9 cellular contexts compared by ENCODE assay signal in the genomic region with DNA sequence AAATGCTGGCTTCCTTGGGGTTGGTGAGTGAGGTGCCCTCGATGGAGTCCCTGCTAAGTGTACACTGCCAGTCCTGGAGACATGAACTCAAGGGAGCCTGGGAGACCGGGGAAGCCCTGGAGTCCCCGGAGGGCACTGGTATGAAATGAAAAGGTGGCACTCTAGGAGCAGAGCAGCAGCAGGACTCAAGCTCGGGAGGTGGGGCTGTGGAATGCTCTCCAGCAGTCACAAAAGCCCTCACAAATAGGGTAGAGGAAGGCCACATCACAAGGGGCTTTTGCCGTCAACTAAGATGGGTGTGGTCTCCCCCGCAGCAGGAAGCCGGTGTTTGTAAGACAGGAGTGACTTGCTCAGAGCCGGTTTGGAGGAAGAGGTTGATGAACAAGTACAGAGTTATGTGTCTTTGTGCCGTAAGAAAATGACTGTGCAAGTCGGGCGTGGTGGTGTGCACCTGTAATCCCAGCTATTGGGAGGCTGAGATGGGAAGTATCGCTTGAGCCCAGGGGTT. TPM values are rescaled to one million over a fixed set of nuclear protein-coding genes. Genes with fewer than 3 reads are reported as not detected.
DNase-seq lines count a peak whose midpoint lies in the region; ATAC-seq and TF ChIP-seq lines count a peak whose summit lies in the region.
"Had no signal": no experiment of that assay in that cellular context is flagged by ENCODE, and none has a peak within 500 bp of the region (broad histone marks: within the 10 kb centered on the region; RNA-seq: fewer than 3 reads in every experiment).

No MANE protein-coding gene starts in this region.

- POLR2A ChIA-PET in CD4-positive, alpha-beta T cell (lab: Charles Lee), result interaction anchor here (1.0 to 4.4 kb wide), 6 partner anchors 13 to 225 kb away, joined by 3 to 52 read pairs (median 6); a partner anchor contains a TSS
- POLR2A ChIA-PET in T-cell (lab: Charles Lee), result no interaction called here

- H3K27me3 Mint-ChIP-seq in CD4-positive, alpha-beta T cell, result no peaks in the 10 kb centered on the region
- H3K27me3 Mint-ChIP-seq in T-cell, result no peaks in the 10 kb centered on the region
- peaks cover 8 to 14% of the 10 kb centered on the region in 2 donors for H3K27me3 Mint-ChIP-seq in natural killer cell (ENCODE audit: low read depth in 2 of 2)

- peak overlapping the region; percentile 72 for H3K4me3 Mint-ChIP-seq in CD4-positive, alpha-beta T cell
- H3K4me3 Mint-ChIP-seq in T-cell (peak overlapping the region; percentile 70 to 84 (median 76)), natural killer cell (peak overlapping the region; percentile 47)

- peaks cover 45% of the 10 kb centered on the region for H3K4me1 Mint-ChIP-seq in CD4-positive, alpha-beta T cell (ENCODE audit: low read depth)
- H3K4me1 Mint-ChIP-seq in T-cell (peaks cover 46 to 53% (median 51%) of the 10 kb centered on the region in 3 donors), natural killer cell (peaks cover 11 to 12% of the 10 kb centered on the region in 2 donors)

- H3K9me3 ChIP-seq in CD4-positive, alpha-beta T cell (ENCODE audit: control insufficient read depth, low read length), result no peaks in the 10 kb centered on the region
- H3K9me3 ChIP-seq in right atrium auricular region (no peaks in the 10 kb centered on the region), testis (no peaks in the 10 kb centered on the region)

- H3K4me1 ChIP-seq in right atrium auricular region (no peaks in the 10 kb centered on the region), testis (no peaks in the 10 kb centered on the region)

- H3K9me3 Mint-ChIP-seq in CD4-positive, alpha-beta T cell, result no peaks in the 10 kb centered on the region
- H3K9me3 Mint-ChIP-seq in T-cell, result no peaks in the 10 kb centered on the region
- H3K9me3 Mint-ChIP-seq in natural killer cell, result no peaks in the 10 kb centered on the region

- H3K36me3 ChIP-seq in right atrium auricular region (no peaks in the 10 kb centered on the region), testis (ENCODE audit: low read depth, missing control alignments) (no peaks in the 10 kb centered on the region)

- H3K27ac ChIP-seq in CD4-positive, alpha-beta T cell (ENCODE audit: low read depth, low read length), result peak overlapping the region; percentile 59
- no peak overlapping the region for H3K27ac ChIP-seq in right atrium auricular region
- no peak overlapping the region for H3K27ac ChIP-seq in testis
- H3K27ac ChIP-seq: C4-2B had no signal

- H3K27ac Mint-ChIP-seq in CD4-positive, alpha-beta T cell, result peak overlapping the region; percentile 93
- H3K27ac Mint-ChIP-seq in T-cell (peak overlapping the region; percentile 98 to 100), natural killer cell (peak overlapping the region in 1 of 2 donors; percentile 48)

- intact Hi-C loops in CD4-positive, alpha-beta T cell (cut with DNase I, micrococcal nuclease), result loop anchor here in 1 of 2 experiments (1.0 to 10.0 kb wide), 2 partner anchors 13 to 226 kb away; a partner anchor contains a TSS
- intact Hi-C loops in natural killer cell (cut with micrococcal nuclease) (no loop called here), testis (cut with DNase I; ENCODE audit: low total_unique reads) (no loop called here)

- H3K27me3 ChIP-seq in CD4-positive, alpha-beta T cell (ENCODE audit: control insufficient read depth, insufficient read depth, low read length), result no peaks in the 10 kb centered on the region
- H3K27me3 ChIP-seq in right atrium auricular region (no peaks in the 10 kb centered on the region), testis (no peaks in the 10 kb centered on the region)

- TF ChIP-seq CTCF in CD4-positive, alpha-beta T cell (IDR thresholded peaks at IDR 0.05), result no peak
- TF ChIP-seq CTCF in natural killer cell (IDR thresholded peaks at IDR 0.05) (no peak), right atrium auricular region (IDR thresholded peaks at IDR 0.05) (no peak), testis (IDR thresholded peaks at IDR 0.05) (no peak)

- TF ChIP-seq POLR2A in testis (IDR thresholded peaks at IDR 0.05), result no peak

- ATAC-seq in CD4-positive, alpha-beta T cell (ENCODE audit: poor library complexity), result peak; percentile 98
- peak; percentile 98 to 99 (median 99) for ATAC-seq in T-cell (replicated peaks in 1 of 4)
- peak in 2 of 3 donors; percentile 64 to 67 for ATAC-seq in natural killer cell
- ATAC-seq in HG03045 (IDR thresholded peaks at IDR 0.05; ENCODE audit: unreplicated experiment), result no peak

- H3K4me3 ChIP-seq in right atrium auricular region (no peak overlapping the region), testis (no peak overlapping the region)

- WGBS in testis, 2 donors, result 66 to 78% methylated on average over 12 of the region's 12 CpGs

- CTCF ChIA-PET in CD4-positive, alpha-beta T cell (lab: Charles Lee), result no interaction called here
- CTCF ChIA-PET in T-cell (lab: Charles Lee), result no interaction called here

- DNase-seq in CD4-positive, alpha-beta T cell, result peak; percentile 45 to 73 (median 61)
- DNase-seq in T-cell, result peak; percentile 49 to 86 (median 68)
- peak; percentile 30 for DNase-seq in activated T-helper 9 cell treated with anti-CD3 and anti-CD28 coated beads, Interleukin-2, amount 50 U/mL, for 16 hours (ENCODE audit: low read depth)
- DNase-seq in natural killer cell, result no peak
- DNase-seq in right atrium auricular region (ENCODE audit: low spot score), result no peak
- no peak for DNase-seq in OCI-M2 (lab: John Stamatoyannopoulos, UW; ENCODE audit: unreplicated experiment)
- no peak for DNase-seq in testis

- H3K36me3 Mint-ChIP-seq in CD4-positive, alpha-beta T cell (ENCODE audit: low read depth), result no peaks in the 10 kb centered on the region
- H3K36me3 Mint-ChIP-seq in T-cell (no peaks in the 10 kb centered on the region), natural killer cell (no peaks in the 10 kb centered on the region)

RNA-seq across cellular contexts. Expression of a gene that starts 19.3 kb away (rescaled TPM):
- 1 to 10 TPM; 4.9 to 5.6 TPM for total RNA-seq in CD4-positive, alpha-beta T cell
- total RNA-seq in T-cell, result 10 to 100 TPM in 1 of 5 donors, 1 to 10 TPM in 4; 4.1 to 10.1 (median 6.0) TPM
- 1 to 10 TPM; 2.6 to 6.7 (median 2.9) TPM for total RNA-seq in natural killer cell
- 1 to 10 TPM; 4.4 to 5.5 TPM for total RNA-seq in right atrium auricular region
- 10 to 100 TPM; 16.3 to 17.6 TPM for total RNA-seq in testis
- polyA plus RNA-seq in testis (ENCODE audit: insufficient read depth, low read depth, low replicate concordance), result 32.2 TPM

Comparison
In these comparisons a context has a peak if more than half of its experiments do, and no peak if none do; other contexts are left out.
1. DNase-seq: peak in CD4-positive, alpha-beta T cell (10 of 10), T-cell (34 of 34) and activated T-helper 9 cell treated with anti-CD3 and anti-CD28 coated beads, Interleukin-2, amount 50 U/mL, for 16 hours (single experiment); none in natural killer cell (single experiment), right atrium auricular region (single experiment), OCI-M2 (single experiment) and testis (single experiment).
2. Peak in every context shown above with its lines, with median percentiles within 50 percentile points of each other: H3K4me3 Mint-ChIP-seq.